In the genomic region with DNA sequence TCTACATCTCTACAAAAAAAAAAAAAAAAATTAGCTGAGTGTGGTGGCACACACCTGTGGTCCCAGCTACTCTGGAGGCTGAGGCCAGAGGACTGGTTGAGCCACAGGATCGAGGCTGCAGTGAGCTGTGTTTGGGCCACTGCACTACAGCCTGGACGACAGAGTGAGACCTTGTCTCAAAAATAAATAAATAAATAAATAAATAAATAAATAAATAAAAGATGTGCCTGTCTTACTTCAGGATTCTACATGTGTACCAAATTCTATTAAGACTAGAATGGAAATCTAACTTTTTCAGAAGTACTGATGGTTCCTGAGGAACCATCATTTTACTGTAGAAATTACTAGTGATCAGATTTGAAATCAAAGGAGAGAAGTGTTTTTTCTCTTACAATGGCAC, we compare ENCODE assay signal across 7 cellular contexts.
"Had no signal": no experiment of that assay in that cellular context is flagged by ENCODE, and none has a peak within 500 bp of the region (broad histone marks: within the 10 kb centered on the region; RNA-seq: fewer than 3 reads in every experiment).

No MANE protein-coding gene starts in this region.

- H3K27ac Mint-ChIP-seq: IgD-negative memory B cell had no signal

- DNase-seq: IMR-90, KBM-7, KG1 had no signal

- H3K27me3 Mint-ChIP-seq: IgD-negative memory B cell had no signal

- H3K4me3 Mint-ChIP-seq: IgD-negative memory B cell had no signal

- H3K27ac ChIP-seq: HL-60, KMS-11 had no signal

- H3K4me3 ChIP-seq: K562 had no signal
